Comparison of ENCODE assay signal across 8 cellular contexts in the genomic region with DNA sequence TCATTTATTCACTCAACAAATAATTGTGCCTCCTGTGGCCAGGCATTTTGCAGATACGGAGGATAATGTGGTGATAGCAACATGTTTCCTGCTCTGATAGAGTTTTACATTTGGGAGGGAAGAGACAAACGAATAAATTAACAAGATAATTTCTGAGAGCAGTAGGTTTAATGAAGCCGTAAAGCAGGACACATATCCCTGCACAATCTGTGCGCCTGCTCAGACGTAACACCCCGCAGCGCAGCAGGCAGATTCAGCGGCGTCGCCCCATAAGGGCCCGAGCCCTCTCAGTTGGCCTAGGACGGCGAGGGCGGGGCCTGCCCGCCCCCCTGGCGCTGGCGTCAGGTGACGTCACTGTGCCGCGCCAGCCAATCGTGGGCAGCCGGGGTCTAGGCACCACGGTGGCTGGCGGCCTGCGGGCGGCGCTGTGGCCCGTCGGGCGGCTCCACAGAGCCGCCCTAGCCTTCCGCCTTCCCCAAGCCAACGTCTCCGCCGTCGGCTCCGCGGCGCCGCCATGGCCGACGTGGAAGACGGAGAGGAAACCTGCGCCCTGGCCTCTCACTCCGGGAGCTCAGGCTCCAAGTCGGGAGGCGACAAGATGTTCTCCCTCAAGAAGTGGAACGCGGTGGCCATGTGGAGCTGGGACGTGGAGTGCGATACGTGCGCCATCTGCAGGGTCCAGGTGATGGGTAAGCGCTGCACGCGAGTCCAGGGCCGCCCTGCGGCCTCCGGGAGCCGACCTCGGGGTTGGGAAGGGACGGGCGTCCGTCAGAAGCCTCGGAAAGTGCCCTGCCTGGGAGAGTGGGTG. TPM values are rescaled to one million over a fixed set of nuclear protein-coding genes. Genes with fewer than 3 reads are reported as not detected.
A peak's percentile ranks its signal among the peaks of the same experiment; 100 is the strongest.
DNase-seq lines count a peak whose midpoint lies in the region; ATAC-seq and TF ChIP-seq lines count a peak whose summit lies in the region.

A gene (plus strand): TSS at position 471 of the 808 bp plus-strand sequence. CDS start 44 bp downstream, at position 515.

- peak within 1 kb of the TSS; percentile 85 for H3K4me3 ChIP-seq in BE2C (ENCODE audit: low read depth, low read length)
- peak within 1 kb of the TSS; percentile 96 for H3K4me3 ChIP-seq in kidney epithelial cell (ENCODE audit: low read depth, low read length)

- no peaks in the 10 kb centered on the region for H3K9me3 ChIP-seq in BE2C

- peaks cover 4% of the 10 kb centered on the region; the same call in 1 of the 2 replicates for H3K4me1 ChIP-seq in BE2C

- TF ChIP-seq CTCF in BE2C (IDR thresholded peaks at IDR 0.05; ENCODE audit: low read depth, low read length) (peak; percentile 80), kidney epithelial cell (IDR thresholded peaks at IDR 0.05; ENCODE audit: insufficient read depth, low read length, poor library complexity, severe bottlenecking) (peak; percentile 19)

- peak; percentile 97 for DNase-seq in BE2C
- DNase-seq in NCI-H510A (lab: John Stamatoyannopoulos, UW) = peak; percentile 82
- peak; percentile 97 for DNase-seq in activated CD4-positive, alpha-beta T cell treated with anti-CD3 and anti-CD28 coated beads for 1 hour
- peak; percentile 97 for DNase-seq in cerebellum (ENCODE audit: low spot score)
- peak; percentile 65 for DNase-seq in kidney epithelial cell (ENCODE audit: low read depth)
- peak; percentile 93 to 94 for DNase-seq in stimulated activated CD4-positive, alpha-beta T cell treated with anti-CD3 and anti-CD28 coated beads, Interleukin-15, amount 100 ng/mL, for 48 hours (ENCODE audit: low read depth in 2 of 2)

- H3K27me3 ChIP-seq in BE2C (no peaks in the 10 kb centered on the region), kidney epithelial cell (ENCODE audit: control insufficient read depth, insufficient read depth, low read length) (no peaks in the 10 kb centered on the region)

- H3K36me3 ChIP-seq in BE2C (peaks cover 3% of the 10 kb centered on the region), kidney epithelial cell (ENCODE audit: control insufficient read depth, insufficient read depth, low read length) (no peaks in the 10 kb centered on the region)

- peak; percentile 90 for TF ChIP-seq POLR2A in GM19193 (IDR thresholded peaks at IDR 0.05; ENCODE audit: extremely low read depth, insufficient read depth, insufficient read length)

- peak; percentile 93 for ATAC-seq in HG03439 (IDR thresholded peaks at IDR 0.05; ENCODE audit: unreplicated experiment)

RNA-seq across cellular contexts. Expression of the gene that starts here (rescaled TPM):
- polyA plus RNA-seq in BE2C (2012; ENCODE audit: insufficient read depth, insufficient read length, low read depth) = 258 TPM
- 20.5 TPM for total RNA-seq in cerebellum
- 164 and 174 TPM in 2 replicates for total RNA-seq in kidney epithelial cell

Comparison
In these comparisons a context has a peak if more than half of its experiments do, and no peak if none do; other contexts are left out.
1. Peak in every context shown above with its lines: DNase-seq, ATAC-seq and H3K4me3 ChIP-seq.